Comparison of ENCODE assay signal across 8 cellular contexts in genomic region chr15:66388057-66388363, GRCh38. TPM values are rescaled to one million over a fixed set of nuclear protein-coding genes. Genes with fewer than 3 reads are reported as not detected.
DNase-seq lines count a peak whose midpoint lies in the region; ATAC-seq and TF ChIP-seq lines count a peak whose summit lies in the region.

No MANE protein-coding gene starts in this region.

- peaks cover 13% of the 10 kb centered on the region for H3F3A ChIP-seq in MM.1S (ENCODE audit: insufficient read depth, low read length)
- H3F3A ChIP-seq in neural cell (ENCODE audit: insufficient read depth, low read length, poor library complexity, severe bottlenecking) = no peaks in the 10 kb centered on the region

- peaks cover 53 to 60% (median 56%) of the 10 kb centered on the region in 10 experiments for H3K4me1 ChIP-seq in BLaER1 treated with 17β-estradiol and CSF1 and Interleukin-3, amounts not matched to agents 10 nM and 100 nM
- H3K4me1 ChIP-seq in MM.1S (ENCODE audit: low read length) (peaks cover 28% of the 10 kb centered on the region), ectodermal cell (ENCODE audit: control insufficient read depth, insufficient read depth, low read length) (no peaks in the 10 kb centered on the region)

- no peaks in the 10 kb centered on the region for H3K9me3 ChIP-seq in BLaER1 treated with 17β-estradiol and CSF1 and Interleukin-3, amounts not matched to agents 10 nM and 100 nM (replicated peaks in 1 of 11)
- H3K9me3 ChIP-seq in MM.1S (replicated peaks; ENCODE audit: insufficient read depth, low read length) (no peaks in the 10 kb centered on the region), ectodermal cell (ENCODE audit: control insufficient read depth, low read length) (no peaks in the 10 kb centered on the region), neural cell (ENCODE audit: low read length) (no peaks in the 10 kb centered on the region)

- peaks cover 0 to 36% (median 13%) of the 10 kb centered on the region in 11 experiments; a peak in 14 of 22 replicates for H3K36me3 ChIP-seq in BLaER1 treated with 17β-estradiol and CSF1 and Interleukin-3, amounts not matched to agents 10 nM and 100 nM
- H3K36me3 ChIP-seq in MM.1S (replicated peaks; ENCODE audit: insufficient read depth, low read length) (no peaks in the 10 kb centered on the region), ectodermal cell (ENCODE audit: control insufficient read depth, insufficient read depth, low read length) (no peaks in the 10 kb centered on the region), neural cell (ENCODE audit: insufficient read depth, low read length) (no peaks in the 10 kb centered on the region)

- H3K4me2 ChIP-seq in BLaER1 treated with 17β-estradiol and CSF1 and Interleukin-3, amounts not matched to agents 10 nM and 100 nM = peak overlapping the region; percentile 85 to 99 (median 96)
- H3K4me2 ChIP-seq in MM.1S (ENCODE audit: low read depth, low read length) (peak overlapping the region; percentile 69), neural cell (ENCODE audit: low read length) (peak overlapping the region; percentile 54)

- WGBS in ectodermal cell, 2 experiments = 28 to 52% methylated on average over 3 of the region's 3 CpGs

- peak overlapping the region; percentile 84 to 94 (median 89) for H3K9ac ChIP-seq in BLaER1 treated with 17β-estradiol and CSF1 and Interleukin-3, amounts not matched to agents 10 nM and 100 nM
- H3K9ac ChIP-seq in MM.1S (ENCODE audit: low read length) = peak overlapping the region; percentile 54; the same call in 1 of the 2 replicates
- peak overlapping the region; percentile 72 for H3K9ac ChIP-seq in neural cell (ENCODE audit: low read length)

- ATAC-seq in GM21576 (IDR thresholded peaks at IDR 0.05; ENCODE audit: unreplicated experiment) = no peak
- ATAC-seq in GM21723 (IDR thresholded peaks at IDR 0.05; ENCODE audit: unreplicated experiment) = no peak

- H2AFZ ChIP-seq in MM.1S (ENCODE audit: low read length) = peak overlapping the region; percentile 32; the same call in 1 of the 2 replicates
- no peak overlapping the region for H2AFZ ChIP-seq in neural cell (ENCODE audit: low read depth, low read length)

- peak overlapping the region in 10 of 11 experiments; percentile 74 to 91 (median 85); a peak in 18 of 22 replicates for H3K27ac ChIP-seq in BLaER1 treated with 17β-estradiol and CSF1 and Interleukin-3, amounts not matched to agents 10 nM and 100 nM
- peak overlapping the region; percentile 55; the same call in 1 of the 2 replicates for H3K27ac ChIP-seq in MM.1S (ENCODE audit: low read length)
- H3K27ac ChIP-seq in ectodermal cell (ENCODE audit: insufficient read depth, low read depth, low read length, poor library complexity, severe bottlenecking) = no peak overlapping the region
- H3K27ac ChIP-seq in neural cell (ENCODE audit: low read length) = no peak overlapping the region

- peak overlapping the region; percentile 78 to 96 (median 91) for H3K4me3 ChIP-seq in BLaER1 treated with 17β-estradiol and CSF1 and Interleukin-3, amounts not matched to agents 10 nM and 100 nM
- H3K4me3 ChIP-seq in MM.1S (ENCODE audit: low read length) (peak overlapping the region; percentile 75), ectodermal cell (ENCODE audit: insufficient read depth, low read depth, low read length) (peak overlapping the region; percentile 88), neural cell (ENCODE audit: low read length) (peak overlapping the region; percentile 92)

- TF ChIP-seq CTCF in MM.1S (IDR thresholded peaks at IDR 0.05; ENCODE audit: low read length) (no peak), neural cell (IDR thresholded peaks at IDR 0.05; ENCODE audit: poor library complexity, severe bottlenecking) (peak; percentile 8)

- no peak for DNase-seq in MM.1S
- no peak for DNase-seq in NCI-H748 treated with DMSO at 0.1 percent for 48 hours (lab: John Stamatoyannopoulos, UW)
- DNase-seq in NCI-H524 (lab: John Stamatoyannopoulos, UW) = no peak

- H3K79me2 ChIP-seq in MM.1S (ENCODE audit: low read length) (peaks cover 60% of the 10 kb centered on the region), neural cell (replicated peaks; ENCODE audit: insufficient read depth, low read length) (peaks cover 32% of the 10 kb centered on the region)

- no peaks in the 10 kb centered on the region for H3K27me3 ChIP-seq in BLaER1 treated with 17β-estradiol and CSF1 and Interleukin-3, amounts not matched to agents 10 nM and 100 nM
- H3K27me3 ChIP-seq in MM.1S (replicated peaks; ENCODE audit: insufficient read depth, low read length) (no peaks in the 10 kb centered on the region), ectodermal cell (ENCODE audit: control insufficient read depth, insufficient read depth, low read length, poor library complexity, severe bottlenecking) (no peaks in the 10 kb centered on the region), neural cell (ENCODE audit: insufficient read depth, low read depth, low read length) (no peaks in the 10 kb centered on the region)

- peaks cover 52 to 60% (median 56%) of the 10 kb centered on the region in 11 experiments; a peak in 21 of 22 replicates for H4K20me1 ChIP-seq in BLaER1 treated with 17β-estradiol and CSF1 and Interleukin-3, amounts not matched to agents 10 nM and 100 nM
- H4K20me1 ChIP-seq in MM.1S (ENCODE audit: insufficient read depth, low read length) (0 out of 2 replicates have a peak, but pooled peaks cover 4% of the 10 kb centered on the region), neural cell (ENCODE audit: insufficient read depth) (no peaks in the 10 kb centered on the region)

- H3K9me2 ChIP-seq in MM.1S (replicated peaks; ENCODE audit: insufficient read depth, low read length) (no peaks in the 10 kb centered on the region), neural cell (ENCODE audit: insufficient read depth, low read length) (no peaks in the 10 kb centered on the region)

- no peak for TF ChIP-seq RAD21 in neural cell (conservative IDR thresholded peaks at IDR 0.05)

- no peak for TF ChIP-seq EP300 in neural cell (conservative IDR thresholded peaks at IDR 0.05; ENCODE audit: poor library complexity, severe bottlenecking)

TF ChIP-seq in neural cell, 6 proteins besides CTCF, POLR2A, EP300 and RAD21:
- no peak for TF ChIP-seq MXI1 (conservative IDR thresholded peaks at IDR 0.05; ENCODE audit: poor library complexity, severe bottlenecking)
- TF ChIP-seq REST (IDR thresholded peaks at IDR 0.05; ENCODE audit: borderline replicate concordance) = no peak
- no peak for TF ChIP-seq EZH2 (IDR thresholded peaks at IDR 0.05; ENCODE audit: borderline replicate concordance, insufficient read depth, low read length, poor library complexity, severe bottlenecking)
- no peak for TF ChIP-seq POLR2AphosphoS5 (IDR thresholded peaks at IDR 0.05)
- no peak for TF ChIP-seq TAF1 (IDR thresholded peaks at IDR 0.05; ENCODE audit: low read depth)
- TF ChIP-seq SMC3 (conservative IDR thresholded peaks at IDR 0.05; ENCODE audit: poor library complexity) = no peak

RNA-seq across cellular contexts. Expression of gene MAP2K1, which starts 1.3 kb away (rescaled TPM):
- polyA plus RNA-seq in ectodermal cell (2013, experiment 1 of 4) = 34.7 TPM
- polyA plus RNA-seq in ectodermal cell (2013, experiment 2 of 4) = 33.1 TPM
- 26.1 TPM for polyA plus RNA-seq in ectodermal cell (2013, experiment 3 of 4)
- polyA plus RNA-seq in ectodermal cell (2013, experiment 4 of 4) = 30.1 TPM
- 23.0 and 24.7 TPM in 2 replicates for polyA plus RNA-seq in neural cell
- polyA minus RNA-seq in neural cell = 16.1 and 17.6 TPM in 2 replicates

RNA-seq across cellular contexts. Expression of gene TIPIN, which starts 31.5 kb away (rescaled TPM):
- polyA plus RNA-seq in ectodermal cell (2013, experiment 1 of 4) = 28.8 TPM
- 29.2 TPM for polyA plus RNA-seq in ectodermal cell (2013, experiment 2 of 4)
- 27.0 TPM for polyA plus RNA-seq in ectodermal cell (2013, experiment 3 of 4)
- polyA plus RNA-seq in ectodermal cell (2013, experiment 4 of 4) = 29.0 TPM
- polyA plus RNA-seq in neural cell = 2.6 and 7.4 TPM in 2 replicates
- 8.7 and 12.4 TPM in 2 replicates for polyA minus RNA-seq in neural cell

Comparison
In these comparisons a context has a peak if more than half of its experiments do, and no peak if none do; other contexts are left out.
1. H3K27ac ChIP-seq: peak in BLaER1 treated with 17β-estradiol and CSF1 and Interleukin-3, amounts not matched to agents 10 nM and 100 nM (10 of 11) and MM.1S (single experiment); none in ectodermal cell (single experiment) and neural cell (single experiment).
2. Peak in every context shown above with its lines, with median percentiles within 50 percentile points of each other: H3K4me2 ChIP-seq, H3K4me3 ChIP-seq and H3K9ac ChIP-seq.